In genomic region chr15:90001062-90001682, GRCh38 we compare ENCODE assay signal across 1 cellular context.
TF ChIP-seq lines count a peak whose summit lies in the region.

ZNF710 (plus strand) TSS chr15:90001324; CDS start chr15:90067138, 65,814 bp downstream.

TF ChIP-seq in HepG2, 621 proteins besides CTCF, POLR2A, EP300 and RAD21 (continued from another document and continues in another):
- TF ChIP-seq HMGXB4 (CRISPR knock-in tag; IDR thresholded peaks at IDR 0.05; ENCODE audit: borderline replicate concordance in 1 of 2, low read depth in 1 of 2), result 0 out of 4 replicates have a peak, but pooled peaks of 1 of the 2 experiments have one; percentile 9
- TF ChIP-seq NFAT5 (CRISPR knock-in tag; IDR thresholded peaks at IDR 0.05), result no peak
- TF ChIP-seq HOXA3 (CRISPR knock-in tag; IDR thresholded peaks at IDR 0.05), result no peak
- no peak for TF ChIP-seq ZSCAN5A (CRISPR knock-in tag; IDR thresholded peaks at IDR 0.05; ENCODE audit: borderline replicate concordance)
- TF ChIP-seq ZNF512 (CRISPR knock-in tag; IDR thresholded peaks at IDR 0.05), result peak; percentile 89; the same call in 1 of the 2 replicates
- TF ChIP-seq SAP130 (CRISPR knock-in tag; IDR thresholded peaks at IDR 0.05; ENCODE audit: low read depth), result 0 out of 2 replicates have a peak, but pooled peaks have one; percentile 26
- TF ChIP-seq NFE2 (CRISPR knock-in tag; IDR thresholded peaks at IDR 0.05), result no peak
- no peak for TF ChIP-seq SRSF1 (optimal IDR thresholded peaks at IDR 0.05; ENCODE audit: low read depth, low read length)
- TF ChIP-seq SYNCRIP (IDR thresholded peaks at IDR 0.05; ENCODE audit: insufficient read depth, low read depth, low read length), result no peak
- no peak for TF ChIP-seq ATAD3A (CRISPR knock-in tag; IDR thresholded peaks at IDR 0.05)
- no peak for TF ChIP-seq MTA3 (CRISPR knock-in tag; IDR thresholded peaks at IDR 0.05)
- TF ChIP-seq AGO2 (optimal IDR thresholded peaks at IDR 0.05; ENCODE audit: low read depth, low read length), result no peak
- no peak for TF ChIP-seq WIZ (CRISPR knock-in tag; IDR thresholded peaks at IDR 0.05)
- TF ChIP-seq JUND (CRISPR knock-in tag; IDR thresholded peaks at IDR 0.05), result no peak
- no peak for TF ChIP-seq HMGXB3 (CRISPR knock-in tag; IDR thresholded peaks at IDR 0.05; ENCODE audit: borderline replicate concordance)
- TF ChIP-seq TCF7 (IDR thresholded peaks at IDR 0.05; ENCODE audit: low read depth), result no peak
- no peak for TF ChIP-seq MAF1 (CRISPR knock-in tag; IDR thresholded peaks at IDR 0.05; ENCODE audit: borderline replicate concordance)
- TF ChIP-seq ZNF207 (IDR thresholded peaks at IDR 0.05; ENCODE audit: borderline replicate concordance), result no peak
- no peak for TF ChIP-seq KLF9 (CRISPR knock-in tag; IDR thresholded peaks at IDR 0.05; ENCODE audit: low read depth)
- no peak for TF ChIP-seq ZNF383 (CRISPR knock-in tag; IDR thresholded peaks at IDR 0.05; ENCODE audit: borderline replicate concordance)
- TF ChIP-seq ZNF7 (CRISPR knock-in tag; IDR thresholded peaks at IDR 0.05), result no peak
- TF ChIP-seq JARID2 (CRISPR knock-in tag; IDR thresholded peaks at IDR 0.05; ENCODE audit: insufficient replicate concordance), result no peak
- TF ChIP-seq XRCC5 (optimal IDR thresholded peaks at IDR 0.05; ENCODE audit: low read length), result no peak
- TF ChIP-seq TGIF2 (CRISPR knock-in tag; IDR thresholded peaks at IDR 0.05), result 0 out of 2 replicates have a peak, but pooled peaks have one; percentile 31
- TF ChIP-seq IRF1 (CRISPR knock-in tag; IDR thresholded peaks at IDR 0.05; ENCODE audit: low read depth), result no peak
- no peak for TF ChIP-seq NCOR1 (IDR thresholded peaks at IDR 0.05; ENCODE audit: borderline replicate concordance, low read length)
- no peak for TF ChIP-seq SAFB2 (CRISPR knock-in tag; IDR thresholded peaks at IDR 0.05; ENCODE audit: borderline replicate concordance, low read depth)
- TF ChIP-seq HIVEP1 (CRISPR knock-in tag; IDR thresholded peaks at IDR 0.05), result no peak
- TF ChIP-seq IKZF4 (CRISPR knock-in tag; IDR thresholded peaks at IDR 0.05; ENCODE audit: borderline replicate concordance, low read depth, not compliant biosample characterization), result no peak
- TF ChIP-seq ZNF33B (CRISPR knock-in tag; IDR thresholded peaks at IDR 0.05), result no peak
- 0 out of 2 replicates have a peak, but pooled peaks have one; percentile 1 for TF ChIP-seq ZNF740 (CRISPR knock-in tag; IDR thresholded peaks at IDR 0.05)
- TF ChIP-seq PCBP1 (IDR thresholded peaks at IDR 0.05; ENCODE audit: borderline replicate concordance, low read depth, low read length), result no peak
- TF ChIP-seq ARNT2 (CRISPR knock-in tag; IDR thresholded peaks at IDR 0.05; ENCODE audit: low read depth), result no peak
- TF ChIP-seq SOX13 (IDR thresholded peaks at IDR 0.05), result no peak
- TF ChIP-seq SOX13 (CRISPR knock-in tag; conservative IDR thresholded peaks at IDR 0.05 in 1 of 2, IDR thresholded peaks at IDR 0.05 in 1 of 2), result 0 out of 4 replicates have a peak, but pooled peaks of 1 of the 2 experiments have one; percentile 18
- no peak for TF ChIP-seq MXD1 (CRISPR knock-in tag; IDR thresholded peaks at IDR 0.05)
- peak; percentile 37; the same call in 1 of the 2 replicates for TF ChIP-seq MAZ (IDR thresholded peaks at IDR 0.05; ENCODE audit: borderline replicate concordance, low read depth, low read length)
- TF ChIP-seq MAZ (CRISPR knock-in tag; IDR thresholded peaks at IDR 0.05; ENCODE audit: low read depth), result no peak
- no peak for TF ChIP-seq PCBP2 (optimal IDR thresholded peaks at IDR 0.05; ENCODE audit: low read depth, low read length, poor library complexity, severe bottlenecking)
- TF ChIP-seq YEATS2 (CRISPR knock-in tag; IDR thresholded peaks at IDR 0.05; ENCODE audit: borderline replicate concordance), result no peak
- TF ChIP-seq GABPB1 (CRISPR knock-in tag; IDR thresholded peaks at IDR 0.05), result no peak
- no peak for TF ChIP-seq USF2 (IDR thresholded peaks at IDR 0.05; ENCODE audit: low read depth, low read length)
- no peak for TF ChIP-seq USF2 (CRISPR knock-in tag; IDR thresholded peaks at IDR 0.05; ENCODE audit: borderline replicate concordance)
- peak; percentile 34 for TF ChIP-seq POLR2G (IDR thresholded peaks at IDR 0.05; ENCODE audit: low read depth, low read length)
